Comparison of ENCODE assay signal across 9 cellular contexts in genomic region chr15:61051570-61052031, GRCh38.
DNase-seq lines count a peak whose midpoint lies in the region; ATAC-seq, FAIRE-seq and TF ChIP-seq lines count a peak whose summit lies in the region.
"Had no signal": no experiment of that assay in that cellular context is flagged by ENCODE, and none has a peak within 500 bp of the region (broad histone marks: within the 10 kb centered on the region; RNA-seq: fewer than 3 reads in every experiment).

No MANE protein-coding gene starts in this region.

- H3K4me3 Mint-ChIP-seq in astrocyte (ENCODE audit: unreplicated experiment): no peak overlapping the region
- H3K4me3 Mint-ChIP-seq in activated CD8-positive, alpha-beta T cell treated with anti-CD3 and anti-CD28 coated beads, Interleukin-2, amount 10 ng/mL, durations not matched to agents 7 days and 5 days: no peak overlapping the region
- H3K4me3 Mint-ChIP-seq: activated naive CD8-positive, alpha-beta T cell had no signal

- CTCF ChIA-PET in A673 (lab: Charles Lee): interaction anchor here (1.5 kb wide), 1 partner anchor 135 kb away, joined by 4 read pairs; no protein-coding TSS in a partner anchor
- CTCF ChIA-PET in activated CD8-positive, alpha-beta T cell treated with anti-CD3 and anti-CD28 coated beads, Interleukin-2, amount 10 ng/mL, durations not matched to agents 7 days and 5 days (lab: Charles Lee): no interaction called here

- H3K4me1 ChIP-seq in A673 (ENCODE audit: insufficient read depth, low read length, poor library complexity, severe bottlenecking) (no peaks in the 10 kb centered on the region), astrocyte (ENCODE audit: insufficient read depth, low read length) (peaks cover 18% of the 10 kb centered on the region)

- peaks cover 6% of the 10 kb centered on the region for H3K4me1 Mint-ChIP-seq in astrocyte (ENCODE audit: low read depth, unreplicated experiment)
- no peaks in the 10 kb centered on the region for H3K4me1 Mint-ChIP-seq in activated CD8-positive, alpha-beta T cell treated with anti-CD3 and anti-CD28 coated beads, Interleukin-2, amount 10 ng/mL, durations not matched to agents 7 days and 5 days (ENCODE audit: low read depth)

- TF ChIP-seq CTCF in A673 (conservative IDR thresholded peaks at IDR 0.05; ENCODE audit: low read depth, low read length): peak; percentile 57
- TF ChIP-seq CTCF in astrocyte (IDR thresholded peaks at IDR 0.05; ENCODE audit: insufficient read depth, low read depth, low read length): peak; percentile 67

- peak; percentile 55 for FAIRE-seq in astrocyte (lab: Jason Lieb, UNC)

- BruUV-seq in A673 (replicated peaks; lab: Mats Ljungman, UMichigan): no TSS peak

- no peak for ATAC-seq in activated CD8-positive, alpha-beta T cell treated with anti-CD3 and anti-CD28 coated beads, Interleukin-2, amount 10 ng/mL, durations not matched to agents 7 days and 5 days
- no peak for ATAC-seq in HG02973 (IDR thresholded peaks at IDR 0.05; ENCODE audit: unreplicated experiment)

- POLR2A ChIA-PET in A673 (lab: Charles Lee; ENCODE audit: low non-redundant PET): no interaction called here
- POLR2A ChIA-PET in activated CD8-positive, alpha-beta T cell treated with anti-CD3 and anti-CD28 coated beads, Interleukin-2, amount 10 ng/mL, durations not matched to agents 7 days and 5 days (lab: Charles Lee): no interaction called here

- no peak overlapping the region for H3K27ac Mint-ChIP-seq in astrocyte (ENCODE audit: unreplicated experiment)
- H3K27ac Mint-ChIP-seq in activated CD8-positive, alpha-beta T cell treated with anti-CD3 and anti-CD28 coated beads, Interleukin-2, amount 10 ng/mL, durations not matched to agents 7 days and 5 days: no peak overlapping the region
- H3K27ac Mint-ChIP-seq: activated naive CD8-positive, alpha-beta T cell had no signal

- no peak overlapping the region for H3K27ac ChIP-seq in A673 (ENCODE audit: low read depth, low read length, poor library complexity, severe bottlenecking)
- H3K27ac ChIP-seq in astrocyte (ENCODE audit: low read depth, low read length): no peak overlapping the region

- no peak overlapping the region for H2AFZ ChIP-seq in astrocyte (ENCODE audit: low read depth, low read length)

- no peaks in the 10 kb centered on the region for H3K79me2 ChIP-seq in astrocyte (ENCODE audit: insufficient read depth, low read length)

- no peaks in the 10 kb centered on the region for H3K27me3 Mint-ChIP-seq in astrocyte (ENCODE audit: low read depth, unreplicated experiment)
- peaks cover 4% of the 10 kb centered on the region for H3K27me3 Mint-ChIP-seq in activated CD8-positive, alpha-beta T cell treated with anti-CD3 and anti-CD28 coated beads, Interleukin-2, amount 10 ng/mL, durations not matched to agents 7 days and 5 days (ENCODE audit: low read depth)

- H3K4me2 ChIP-seq in astrocyte (ENCODE audit: low read length): no peak overlapping the region

- peaks cover 21% of the 10 kb centered on the region for H4K20me1 ChIP-seq in astrocyte (ENCODE audit: insufficient read depth, low read length)

- H3K4me3 ChIP-seq in A673 (ENCODE audit: low read depth, low read length, poor library complexity, severe bottlenecking): no peak overlapping the region
- no peak overlapping the region for H3K4me3 ChIP-seq in astrocyte (ENCODE audit: insufficient read depth, low read depth, low read length)

- intact Hi-C loops in A673 (cut with micrococcal nuclease; ENCODE audit: unreplicated experiment): no loop called here

- H3K36me3 Mint-ChIP-seq in astrocyte (ENCODE audit: low read depth, unreplicated experiment): peaks cover 4% of the 10 kb centered on the region
- H3K36me3 Mint-ChIP-seq in activated CD8-positive, alpha-beta T cell treated with anti-CD3 and anti-CD28 coated beads, Interleukin-2, amount 10 ng/mL, durations not matched to agents 7 days and 5 days (ENCODE audit: low read depth): no peaks in the 10 kb centered on the region
- H3K36me3 Mint-ChIP-seq: activated naive CD8-positive, alpha-beta T cell had no signal

- H3K27me3 ChIP-seq in A673 (replicated peaks; ENCODE audit: insufficient read depth, low read depth, low read length, poor library complexity): no peaks in the 10 kb centered on the region
- peaks cover 3% of the 10 kb centered on the region for H3K27me3 ChIP-seq in astrocyte (ENCODE audit: insufficient read depth, low read length)

- DNase-seq in A673 (ENCODE audit: low spot score) (peak; percentile 29), HT-29 (ENCODE audit: low spot score) (peak; percentile 52), astrocyte (ENCODE audit: low read depth) (peak; percentile 54), iPS-NIHi11 (ENCODE audit: low spot score) (peak; percentile 43), stromal cell of bone marrow (ENCODE audit: low read depth) (peak; percentile 69), germinal center (ENCODE audit: low spot score) (no peak)
- DNase-seq in activated CD8-positive, alpha-beta T cell treated with anti-CD3 and anti-CD28 coated beads, Interleukin-2, amount 10 ng/mL, durations not matched to agents 7 days and 5 days: no peak

- H3K36me3 ChIP-seq in A673 (ENCODE audit: insufficient read depth, low read length, poor library complexity, severe bottlenecking) (no peaks in the 10 kb centered on the region), astrocyte (ENCODE audit: insufficient read depth, low read length) (no peaks in the 10 kb centered on the region)

- H3K9me3 ChIP-seq in A673 (ENCODE audit: low read depth, low read length, poor library complexity, severe bottlenecking) (no peaks in the 10 kb centered on the region), astrocyte (ENCODE audit: insufficient read depth, low read depth, low read length) (no peaks in the 10 kb centered on the region)

- no peaks in the 10 kb centered on the region for H3K9me3 Mint-ChIP-seq in astrocyte (ENCODE audit: unreplicated experiment)
- no peaks in the 10 kb centered on the region for H3K9me3 Mint-ChIP-seq in activated CD8-positive, alpha-beta T cell treated with anti-CD3 and anti-CD28 coated beads, Interleukin-2, amount 10 ng/mL, durations not matched to agents 7 days and 5 days (ENCODE audit: insufficient read depth)

- no peak overlapping the region for H3K9ac ChIP-seq in astrocyte (ENCODE audit: low read length)

Comparison
In these comparisons a context has a peak if more than half of its experiments do, and no peak if none do; other contexts are left out.
1. DNase-seq: peak in A673 (single experiment), HT-29 (single experiment), astrocyte (single experiment), iPS-NIHi11 (single experiment) and stromal cell of bone marrow (single experiment); none in activated CD8-positive, alpha-beta T cell treated with anti-CD3 and anti-CD28 coated beads, Interleukin-2, amount 10 ng/mL, durations not matched to agents 7 days and 5 days (single experiment) and germinal center (single experiment).